Comparison of ENCODE assay signal across 1 cellular context in the genomic region with DNA sequence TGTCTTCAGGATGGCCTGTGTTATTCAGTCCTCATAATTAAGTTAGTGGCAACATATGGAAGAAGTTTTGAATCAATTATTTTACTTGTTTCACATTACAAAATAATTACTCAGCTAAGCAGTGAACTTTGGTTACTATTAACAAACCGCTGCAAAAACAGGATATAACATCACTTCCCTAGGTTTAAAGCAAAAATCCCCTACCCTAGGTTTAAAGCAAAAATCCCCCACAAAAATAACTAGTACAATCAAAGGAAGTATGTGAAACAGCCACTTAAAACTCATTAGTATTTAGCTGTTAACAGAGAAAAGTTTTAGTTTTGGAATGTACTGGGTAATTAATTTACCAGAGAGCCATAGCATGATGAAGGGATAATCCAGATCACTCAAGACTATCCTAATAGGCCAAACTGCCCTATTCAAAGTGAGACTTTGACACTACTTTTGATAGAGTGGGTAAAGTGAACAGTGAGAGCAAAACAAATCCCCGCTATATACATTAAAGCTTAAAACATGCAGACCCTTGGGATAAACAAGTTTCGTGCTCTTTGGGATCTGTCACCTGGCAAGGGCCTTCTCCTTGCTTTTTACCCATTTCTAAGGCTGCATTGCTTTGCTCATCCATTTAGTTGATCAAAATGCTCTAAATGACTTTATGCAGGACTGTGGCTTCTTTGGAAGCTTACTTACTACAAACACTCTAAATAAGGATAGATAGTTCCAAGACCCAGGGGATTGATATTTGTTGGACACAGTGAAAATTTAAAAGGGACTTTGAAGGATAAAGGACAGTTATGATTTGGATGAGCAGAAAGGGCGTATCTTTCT.
TF ChIP-seq lines count a peak whose summit lies in the region.

No MANE protein-coding gene starts in this region.

TF ChIP-seq in GM12878, 131 proteins besides CTCF, POLR2A, EP300 and RAD21 (continued from another document):
- TF ChIP-seq, protein P1, sequence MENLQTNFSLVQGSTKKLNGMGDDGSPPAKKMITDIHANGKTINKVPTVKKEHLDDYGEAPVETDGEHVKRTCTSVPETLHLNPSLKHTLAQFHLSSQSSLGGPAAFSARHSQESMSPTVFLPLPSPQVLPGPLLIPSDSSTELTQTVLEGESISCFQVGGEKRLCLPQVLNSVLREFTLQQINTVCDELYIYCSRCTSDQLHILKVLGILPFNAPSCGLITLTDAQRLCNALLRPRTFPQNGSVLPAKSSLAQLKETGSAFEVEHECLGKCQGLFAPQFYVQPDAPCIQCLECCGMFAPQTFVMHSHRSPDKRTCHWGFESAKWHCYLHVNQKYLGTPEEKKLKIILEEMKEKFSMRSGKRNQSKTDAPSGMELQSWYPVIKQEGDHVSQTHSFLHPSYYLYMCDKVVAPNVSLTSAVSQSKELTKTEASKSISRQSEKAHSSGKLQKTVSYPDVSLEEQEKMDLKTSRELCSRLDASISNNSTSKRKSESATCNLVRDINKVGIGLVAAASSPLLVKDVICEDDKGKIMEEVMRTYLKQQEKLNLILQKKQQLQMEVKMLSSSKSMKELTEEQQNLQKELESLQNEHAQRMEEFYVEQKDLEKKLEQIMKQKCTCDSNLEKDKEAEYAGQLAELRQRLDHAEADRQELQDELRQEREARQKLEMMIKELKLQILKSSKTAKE (IDR thresholded peaks at IDR 0.05; ENCODE audit: low read depth, poor library complexity, severe bottlenecking): peak; percentile 61
- TF ChIP-seq SIX5 (IDR thresholded peaks at IDR 0.05; ENCODE audit: low read depth, low read length, severe bottlenecking) (no peak), CREM (IDR thresholded peaks at IDR 0.05; ENCODE audit: low read depth) (peak; percentile 44; the same call in 1 of the 2 replicates), SRF (IDR thresholded peaks at IDR 0.05; ENCODE audit: low read depth in 2 of 2, low read length in 2 of 2) (no peak), TBL1XR1 (IDR thresholded peaks at IDR 0.05; ENCODE audit: low read depth, low read length) (no peak), RUNX3 (IDR thresholded peaks at IDR 0.05; ENCODE audit: low read length) (peak; percentile 87), IKZF1 (conservative IDR thresholded peaks at IDR 0.05) (peak; percentile 73), CEBPB (IDR thresholded peaks at IDR 0.05; ENCODE audit: borderline replicate concordance in 1 of 2, low read depth in 2 of 2, low read length in 2 of 2) (peak in 1 of 2 experiments; percentile 49; a peak in 1 of 4 replicates), NBN (IDR thresholded peaks at IDR 0.05) (0 out of 2 replicates have a peak, but pooled peaks have one; percentile 44), ESRRA (IDR thresholded peaks at IDR 0.05; ENCODE audit: low read length) (no peak), RAD51 (IDR thresholded peaks at IDR 0.05) (no peak), MTA2 (IDR thresholded peaks at IDR 0.05; ENCODE audit: low read depth) (peak; percentile 98), BCL11A (IDR thresholded peaks at IDR 0.05; ENCODE audit: low read depth, low read length) (peak; percentile 46; the same call in 1 of the 2 replicates), SUZ12 (IDR thresholded peaks at IDR 0.05; ENCODE audit: unreplicated experiment) (no peak), BMI1 (IDR thresholded peaks at IDR 0.05; ENCODE audit: borderline replicate concordance) (peak; percentile 53), HDGF (IDR thresholded peaks at IDR 0.05) (no peak), ZNF274 (IDR thresholded peaks at IDR 0.05; ENCODE audit: insufficient read depth, insufficient read length) (no peak), EZH2 (IDR thresholded peaks at IDR 0.05; ENCODE audit: borderline replicate concordance, control insufficient read depth, low read depth, low read length) (no peak), ZNF384 (IDR thresholded peaks at IDR 0.05; ENCODE audit: borderline replicate concordance, low read depth, low read length) (no peak), CBX5 (IDR thresholded peaks at IDR 0.05; ENCODE audit: low read depth) (no peak), SPI1 (IDR thresholded peaks at IDR 0.05; ENCODE audit: borderline replicate concordance, insufficient read depth, low read depth, low read length) (no peak; the same call in 1 of the 2 replicates), HDAC6 (IDR thresholded peaks at IDR 0.05; ENCODE audit: unreplicated experiment) (no peak), YY1 (IDR thresholded peaks at IDR 0.05; ENCODE audit: low read depth, low read length) (no peak), CHD2 (IDR thresholded peaks at IDR 0.05; ENCODE audit: borderline replicate concordance, low read depth, low read length) (no peak)
- TF ChIP-seq, protein P2, sequence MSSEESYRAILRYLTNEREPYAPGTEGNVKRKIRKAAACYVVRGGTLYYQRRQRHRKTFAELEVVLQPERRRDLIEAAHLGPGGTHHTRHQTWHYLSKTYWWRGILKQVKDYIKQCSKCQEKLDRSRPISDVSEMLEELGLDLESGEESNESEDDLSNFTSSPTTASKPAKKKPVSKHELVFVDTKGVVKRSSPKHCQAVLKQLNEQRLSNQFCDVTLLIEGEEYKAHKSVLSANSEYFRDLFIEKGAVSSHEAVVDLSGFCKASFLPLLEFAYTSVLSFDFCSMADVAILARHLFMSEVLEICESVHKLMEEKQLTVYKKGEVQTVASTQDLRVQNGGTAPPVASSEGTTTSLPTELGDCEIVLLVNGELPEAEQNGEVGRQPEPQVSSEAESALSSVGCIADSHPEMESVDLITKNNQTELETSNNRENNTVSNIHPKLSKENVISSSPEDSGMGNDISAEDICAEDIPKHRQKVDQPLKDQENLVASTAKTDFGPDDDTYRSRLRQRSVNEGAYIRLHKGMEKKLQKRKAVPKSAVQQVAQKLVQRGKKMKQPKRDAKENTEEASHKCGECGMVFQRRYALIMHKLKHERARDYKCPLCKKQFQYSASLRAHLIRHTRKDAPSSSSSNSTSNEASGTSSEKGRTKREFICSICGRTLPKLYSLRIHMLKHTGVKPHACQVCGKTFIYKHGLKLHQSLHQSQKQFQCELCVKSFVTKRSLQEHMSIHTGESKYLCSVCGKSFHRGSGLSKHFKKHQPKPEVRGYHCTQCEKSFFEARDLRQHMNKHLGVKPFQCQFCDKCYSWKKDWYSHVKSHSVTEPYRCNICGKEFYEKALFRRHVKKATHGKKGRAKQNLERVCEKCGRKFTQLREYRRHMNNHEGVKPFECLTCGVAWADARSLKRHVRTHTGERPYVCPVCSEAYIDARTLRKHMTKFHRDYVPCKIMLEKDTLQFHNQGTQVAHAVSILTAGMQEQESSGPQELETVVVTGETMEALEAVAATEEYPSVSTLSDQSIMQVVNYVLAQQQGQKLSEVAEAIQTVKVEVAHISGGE (CRISPR knock-in tag; IDR thresholded peaks at IDR 0.05): no peak
- TF ChIP-seq, protein P3, sequence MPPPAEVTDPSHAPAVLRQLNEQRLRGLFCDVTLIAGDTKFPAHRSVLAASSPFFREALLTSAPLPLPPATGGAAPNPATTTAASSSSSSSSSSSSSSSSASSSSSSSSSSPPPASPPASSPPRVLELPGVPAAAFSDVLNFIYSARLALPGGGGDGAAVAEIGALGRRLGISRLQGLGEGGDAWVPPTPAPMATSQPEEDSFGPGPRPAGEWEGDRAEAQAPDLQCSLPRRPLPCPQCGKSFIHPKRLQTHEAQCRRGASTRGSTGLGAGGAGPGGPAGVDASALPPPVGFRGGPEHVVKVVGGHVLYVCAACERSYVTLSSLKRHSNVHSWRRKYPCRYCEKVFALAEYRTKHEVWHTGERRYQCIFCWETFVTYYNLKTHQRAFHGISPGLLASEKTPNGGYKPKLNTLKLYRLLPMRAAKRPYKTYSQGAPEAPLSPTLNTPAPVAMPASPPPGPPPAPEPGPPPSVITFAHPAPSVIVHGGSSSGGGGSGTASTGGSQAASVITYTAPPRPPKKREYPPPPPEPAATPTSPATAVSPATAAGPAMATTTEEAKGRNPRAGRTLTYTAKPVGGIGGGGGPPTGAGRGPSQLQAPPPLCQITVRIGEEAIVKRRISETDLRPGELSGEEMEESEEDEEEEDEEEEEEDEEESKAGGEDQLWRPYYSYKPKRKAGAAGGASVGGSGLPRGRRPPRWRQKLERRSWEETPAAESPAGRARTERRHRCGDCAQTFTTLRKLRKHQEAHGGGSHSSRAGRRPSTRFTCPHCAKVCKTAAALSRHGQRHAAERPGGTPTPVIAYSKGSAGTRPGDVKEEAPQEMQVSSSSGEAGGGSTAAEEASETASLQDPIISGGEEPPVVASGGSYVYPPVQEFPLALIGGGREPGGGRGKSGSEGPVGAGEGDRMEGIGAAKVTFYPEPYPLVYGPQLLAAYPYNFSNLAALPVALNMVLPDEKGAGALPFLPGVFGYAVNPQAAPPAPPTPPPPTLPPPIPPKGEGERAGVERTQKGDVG (CRISPR knock-in tag; IDR thresholded peaks at IDR 0.05): no peak
- TF ChIP-seq, protein P4, sequence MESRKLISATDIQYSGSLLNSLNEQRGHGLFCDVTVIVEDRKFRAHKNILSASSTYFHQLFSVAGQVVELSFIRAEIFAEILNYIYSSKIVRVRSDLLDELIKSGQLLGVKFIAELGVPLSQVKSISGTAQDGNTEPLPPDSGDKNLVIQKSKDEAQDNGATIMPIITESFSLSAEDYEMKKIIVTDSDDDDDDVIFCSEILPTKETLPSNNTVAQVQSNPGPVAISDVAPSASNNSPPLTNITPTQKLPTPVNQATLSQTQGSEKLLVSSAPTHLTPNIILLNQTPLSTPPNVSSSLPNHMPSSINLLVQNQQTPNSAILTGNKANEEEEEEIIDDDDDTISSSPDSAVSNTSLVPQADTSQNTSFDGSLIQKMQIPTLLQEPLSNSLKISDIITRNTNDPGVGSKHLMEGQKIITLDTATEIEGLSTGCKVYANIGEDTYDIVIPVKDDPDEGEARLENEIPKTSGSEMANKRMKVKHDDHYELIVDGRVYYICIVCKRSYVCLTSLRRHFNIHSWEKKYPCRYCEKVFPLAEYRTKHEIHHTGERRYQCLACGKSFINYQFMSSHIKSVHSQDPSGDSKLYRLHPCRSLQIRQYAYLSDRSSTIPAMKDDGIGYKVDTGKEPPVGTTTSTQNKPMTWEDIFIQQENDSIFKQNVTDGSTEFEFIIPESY (IDR thresholded peaks at IDR 0.05): no peak
- TF ChIP-seq, protein P5, sequence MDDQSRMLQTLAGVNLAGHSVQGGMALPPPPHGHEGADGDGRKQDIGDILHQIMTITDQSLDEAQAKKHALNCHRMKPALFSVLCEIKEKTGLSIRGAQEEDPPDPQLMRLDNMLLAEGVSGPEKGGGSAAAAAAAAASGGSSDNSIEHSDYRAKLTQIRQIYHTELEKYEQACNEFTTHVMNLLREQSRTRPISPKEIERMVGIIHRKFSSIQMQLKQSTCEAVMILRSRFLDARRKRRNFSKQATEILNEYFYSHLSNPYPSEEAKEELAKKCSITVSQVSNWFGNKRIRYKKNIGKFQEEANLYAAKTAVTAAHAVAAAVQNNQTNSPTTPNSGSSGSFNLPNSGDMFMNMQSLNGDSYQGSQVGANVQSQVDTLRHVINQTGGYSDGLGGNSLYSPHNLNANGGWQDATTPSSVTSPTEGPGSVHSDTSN (IDR thresholded peaks at IDR 0.05; ENCODE audit: insufficient replicate concordance, low read depth, low read length): no peak
- TF ChIP-seq, protein P6, sequence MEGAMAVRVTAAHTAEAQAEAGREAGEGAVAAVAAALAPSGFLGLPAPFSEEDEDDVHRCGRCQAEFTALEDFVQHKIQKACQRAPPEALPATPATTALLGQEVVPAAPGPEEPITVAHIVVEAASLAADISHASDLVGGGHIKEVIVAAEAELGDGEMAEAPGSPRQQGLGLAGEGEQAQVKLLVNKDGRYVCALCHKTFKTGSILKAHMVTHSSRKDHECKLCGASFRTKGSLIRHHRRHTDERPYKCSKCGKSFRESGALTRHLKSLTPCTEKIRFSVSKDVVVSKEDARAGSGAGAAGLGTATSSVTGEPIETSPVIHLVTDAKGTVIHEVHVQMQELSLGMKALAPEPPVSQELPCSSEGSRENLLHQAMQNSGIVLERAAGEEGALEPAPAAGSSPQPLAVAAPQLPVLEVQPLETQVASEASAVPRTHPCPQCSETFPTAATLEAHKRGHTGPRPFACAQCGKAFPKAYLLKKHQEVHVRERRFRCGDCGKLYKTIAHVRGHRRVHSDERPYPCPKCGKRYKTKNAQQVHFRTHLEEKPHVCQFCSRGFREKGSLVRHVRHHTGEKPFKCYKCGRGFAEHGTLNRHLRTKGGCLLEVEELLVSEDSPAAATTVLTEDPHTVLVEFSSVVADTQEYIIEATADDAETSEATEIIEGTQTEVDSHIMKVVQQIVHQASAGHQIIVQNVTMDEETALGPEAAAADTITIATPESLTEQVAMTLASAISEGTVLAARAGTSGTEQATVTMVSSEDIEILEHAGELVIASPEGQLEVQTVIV (IDR thresholded peaks at IDR 0.05; ENCODE audit: borderline replicate concordance, partially characterized antibody): no peak
- TF ChIP-seq, protein P7, sequence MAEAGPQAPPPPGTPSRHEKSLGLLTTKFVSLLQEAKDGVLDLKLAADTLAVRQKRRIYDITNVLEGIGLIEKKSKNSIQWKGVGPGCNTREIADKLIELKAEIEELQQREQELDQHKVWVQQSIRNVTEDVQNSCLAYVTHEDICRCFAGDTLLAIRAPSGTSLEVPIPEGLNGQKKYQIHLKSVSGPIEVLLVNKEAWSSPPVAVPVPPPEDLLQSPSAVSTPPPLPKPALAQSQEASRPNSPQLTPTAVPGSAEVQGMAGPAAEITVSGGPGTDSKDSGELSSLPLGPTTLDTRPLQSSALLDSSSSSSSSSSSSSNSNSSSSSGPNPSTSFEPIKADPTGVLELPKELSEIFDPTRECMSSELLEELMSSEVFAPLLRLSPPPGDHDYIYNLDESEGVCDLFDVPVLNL (IDR thresholded peaks at IDR 0.05; ENCODE audit: low read depth, low read length): no peak
